9 cellular contexts compared by ENCODE assay signal in genomic region chr9:128657344-128657704, GRCh38. TPM values are rescaled to one million over a fixed set of nuclear protein-coding genes. Genes with fewer than 3 reads are reported as not detected.
A peak's percentile ranks its signal among the peaks of the same experiment; 100 is the strongest.
DNase-seq lines count a peak whose midpoint lies in the region; ATAC-seq and TF ChIP-seq lines count a peak whose summit lies in the region.
"Had no signal": no experiment of that assay in that cellular context is flagged by ENCODE, and none has a peak within 500 bp of the region (broad histone marks: within the 10 kb centered on the region; RNA-seq: fewer than 3 reads in every experiment).

No MANE protein-coding gene starts in this region.

- H3K27ac ChIP-seq in ascending aorta (peak overlapping the region; percentile 91 to 96), tibial nerve (peak overlapping the region; percentile 94 to 97 (median 97))

- H3K36me3 Mint-ChIP-seq in activated naive CD4-positive, alpha-beta T cell treated with anti-CD3 and anti-CD28 coated beads for 36 hours (ENCODE audit: low read depth): peaks cover 7% of the 10 kb centered on the region
- H3K36me3 Mint-ChIP-seq in mesothelial cell of epicardium: peaks cover 2% of the 10 kb centered on the region

- intact Hi-C loops in activated naive CD4-positive, alpha-beta T cell treated with anti-CD3 and anti-CD28 coated beads for 36 hours (cut with micrococcal nuclease): loop anchor here (5.0 kb wide), 2 partner anchors 115 to 130 kb away; partner anchors contain the start of genes TBC1D13 and ZER1
- intact Hi-C loops in ascending aorta (cut with DNase I): loop anchor here (2.0 kb wide), 1 partner anchor 105 kb away; the partner anchor contains the start of gene SPTAN1

- no peak for TF ChIP-seq POLR2A in tibial nerve (IDR thresholded peaks at IDR 0.05)

- 93 to 97% methylated on average over 12 to 13 of the region's 13 CpGs for WGBS in tibial nerve, 2 donors

- TF ChIP-seq EP300 in tibial nerve (IDR thresholded peaks at IDR 0.05): no peak

- H3K27me3 ChIP-seq in ascending aorta (no peaks in the 10 kb centered on the region), tibial nerve (no peaks in the 10 kb centered on the region)

- no peaks in the 10 kb centered on the region for H3K27me3 Mint-ChIP-seq in activated naive CD4-positive, alpha-beta T cell treated with anti-CD3 and anti-CD28 coated beads for 36 hours (ENCODE audit: low read depth)
- no peaks in the 10 kb centered on the region for H3K27me3 Mint-ChIP-seq in mesothelial cell of epicardium (ENCODE audit: low read depth)

- DNase-seq in activated naive CD4-positive, alpha-beta T cell treated with anti-CD3 and anti-CD28 coated beads for 36 hours: no peak
- DNase-seq in activated naive CD4-positive, alpha-beta T cell treated with Interleukin-2 at 50 U/mL for 16 hours: no peak
- DNase-seq in ascending aorta (ENCODE audit: low spot score in 2 of 2) (no peak), mesothelial cell of epicardium (ENCODE audit: low spot score in 2 of 2, unreplicated experiment in 2 of 2) (no peak), tibial nerve (ENCODE audit: low spot score in 2 of 2) (no peak)
- DNase-seq: stimulated activated CD4-positive, alpha-beta T cell treated with anti-CD3 and anti-CD28 coated beads, Interleukin-4, amount 100 ng/mL, for 24 hours had no signal

- no peaks in the 10 kb centered on the region for H3K36me3 ChIP-seq in ascending aorta
- H3K36me3 ChIP-seq in tibial nerve: no peaks in the 10 kb centered on the region

- peak overlapping the region; percentile 100 for H3K27ac Mint-ChIP-seq in activated naive CD4-positive, alpha-beta T cell treated with anti-CD3 and anti-CD28 coated beads for 36 hours
- H3K27ac Mint-ChIP-seq in mesothelial cell of epicardium: peak overlapping the region; percentile 100

- CTCF ChIA-PET in activated naive CD4-positive, alpha-beta T cell treated with anti-CD3 and anti-CD28 coated beads for 36 hours (lab: Charles Lee): interaction anchor here (0.7 kb wide), 1 partner anchor 149 kb away, joined by 3 read pairs; no protein-coding TSS in a partner anchor

- H3K9me3 ChIP-seq in ascending aorta (no peaks in the 10 kb centered on the region), tibial nerve (no peaks in the 10 kb centered on the region)

- H3K9me3 Mint-ChIP-seq in activated naive CD4-positive, alpha-beta T cell treated with anti-CD3 and anti-CD28 coated beads for 36 hours: no peaks in the 10 kb centered on the region
- H3K9me3 Mint-ChIP-seq in mesothelial cell of epicardium: no peaks in the 10 kb centered on the region

- H3K4me3 ChIP-seq in ascending aorta (peak overlapping the region; percentile 78 to 84), tibial nerve (peak overlapping the region in 2 of 4 donors; percentile 79 to 83)

- H3K4me1 ChIP-seq in ascending aorta: peaks cover 0 to 4% of the 10 kb centered on the region in 2 donors
- H3K4me1 ChIP-seq in tibial nerve: peaks cover 0 to 18% (median 3%) of the 10 kb centered on the region in 4 donors

- ATAC-seq in HG02571 (IDR thresholded peaks at IDR 0.05; ENCODE audit: unreplicated experiment) (no peak), HG03139 (IDR thresholded peaks at IDR 0.05; ENCODE audit: unreplicated experiment) (no peak), esophagus mucosa (no peak)

- H3K4me1 Mint-ChIP-seq in activated naive CD4-positive, alpha-beta T cell treated with anti-CD3 and anti-CD28 coated beads for 36 hours (ENCODE audit: low read depth): peaks cover 11% of the 10 kb centered on the region
- H3K4me1 Mint-ChIP-seq in mesothelial cell of epicardium: peaks cover 4% of the 10 kb centered on the region

- no peak for TF ChIP-seq CTCF in ascending aorta (IDR thresholded peaks at IDR 0.05)
- TF ChIP-seq CTCF in mesothelial cell of epicardium (IDR thresholded peaks at IDR 0.05; ENCODE audit: unreplicated experiment): no peak
- TF ChIP-seq CTCF in tibial nerve (IDR thresholded peaks at IDR 0.05): no peak

- H3K4me3 Mint-ChIP-seq in activated naive CD4-positive, alpha-beta T cell treated with anti-CD3 and anti-CD28 coated beads for 36 hours: peak overlapping the region; percentile 93
- peak overlapping the region; percentile 89 for H3K4me3 Mint-ChIP-seq in mesothelial cell of epicardium

RNA-seq across cellular contexts. Expression of gene DYNC2I2, which starts 0.7 kb away (rescaled TPM):
- total RNA-seq in activated naive CD4-positive, alpha-beta T cell treated with anti-CD3 and anti-CD28 coated beads for 36 hours: 10 to 100 TPM; 32.4 to 32.8 TPM
- total RNA-seq in ascending aorta: 49.9 TPM
- 35.2 to 38.3 TPM (median 37.2 TPM) in 3 replicates for total RNA-seq in mesothelial cell of epicardium
- 100 to 1,000 TPM in 3 of 4 donors, 10 to 100 TPM in 1; 53.8 to 117 (median 111) TPM for total RNA-seq in tibial nerve
- total RNA-seq in esophagus mucosa: 37.0 TPM

RNA-seq across cellular contexts. Expression of gene SET, which starts 31.7 kb away (rescaled TPM):
- total RNA-seq in activated naive CD4-positive, alpha-beta T cell treated with anti-CD3 and anti-CD28 coated beads for 36 hours: 100 to 1,000 TPM; 669 to 771 TPM
- total RNA-seq in ascending aorta (102 TPM), mesothelial cell of epicardium (443 to 471 TPM (median 467 TPM) in 3 replicates), tibial nerve (100 to 1,000 TPM; 143 to 156 (median 145) TPM), esophagus mucosa (267 TPM)

RNA-seq across cellular contexts. Expression of gene PKN3, which starts 45.0 kb away (rescaled TPM):
- total RNA-seq in activated naive CD4-positive, alpha-beta T cell treated with anti-CD3 and anti-CD28 coated beads for 36 hours: 1 to 10 TPM; 6.3 to 7.3 TPM
- total RNA-seq in ascending aorta: 28.8 TPM
- total RNA-seq in mesothelial cell of epicardium: 5.2 to 6.6 TPM (median 5.9 TPM) in 3 replicates
- 10 to 100 TPM in 2 of 4 donors, 1 to 10 TPM in 2; 6.6 to 17.1 (median 8.9) TPM for total RNA-seq in tibial nerve
- 2.5 TPM for total RNA-seq in esophagus mucosa
